Comparison of ENCODE assay signal across 9 cellular contexts in the genomic region with DNA sequence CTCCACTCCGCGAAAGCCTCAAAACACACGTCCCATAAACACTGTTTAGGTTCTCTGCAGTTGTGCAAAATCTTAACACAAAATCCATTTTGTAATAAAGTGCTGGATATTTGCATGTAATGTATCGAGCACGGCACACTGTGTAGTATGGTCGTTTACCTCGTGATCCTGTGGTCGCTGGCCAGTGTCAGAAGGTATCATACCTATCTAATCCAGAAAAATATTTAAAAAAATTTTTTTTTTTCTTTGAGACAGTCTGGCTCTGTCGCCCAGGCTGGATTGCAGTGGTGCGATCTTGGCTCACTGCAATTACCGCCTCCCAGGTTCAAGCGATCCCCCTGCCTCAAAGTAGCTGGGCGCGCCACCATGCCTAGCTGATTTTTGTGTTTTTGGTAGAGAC. TPM values are rescaled to one million over a fixed set of nuclear protein-coding genes. Genes with fewer than 3 reads are reported as not detected.
DNase-seq lines count a peak whose midpoint lies in the region; ATAC-seq, FAIRE-seq and TF ChIP-seq lines count a peak whose summit lies in the region.
"Had no signal": no experiment of that assay in that cellular context is flagged by ENCODE, and none has a peak within 500 bp of the region (broad histone marks: within the 10 kb centered on the region; RNA-seq: fewer than 3 reads in every experiment).

No MANE protein-coding gene starts in this region.

- H3K4me1 ChIP-seq in A673 (ENCODE audit: insufficient read depth, low read length, poor library complexity, severe bottlenecking) (peaks cover 16% of the 10 kb centered on the region), muscle layer of duodenum (ENCODE audit: control insufficient read depth in 1 of 2, insufficient read depth in 2 of 2, low read length in 2 of 2) (peaks cover 10 to 41% of the 10 kb centered on the region in 2 donors)

- TF ChIP-seq CTCF in A673 (conservative IDR thresholded peaks at IDR 0.05; ENCODE audit: low read depth, low read length) (no peak), chondrocyte (IDR thresholded peaks at IDR 0.05) (no peak)

- FAIRE-seq in HTR-8/SVneo (lab: Jason Lieb, UNC) = no peak

- DNase-seq in A673 (ENCODE audit: low spot score) (no peak), chondrocyte (ENCODE audit: low spot score) (no peak), HTR-8/SVneo (ENCODE audit: insufficient read length, low spot score) (no peak), HuH-7.5 (ENCODE audit: low spot score) (no peak), dedifferentiated amniotic fluid mesenchymal stem cell (ENCODE audit: extremely low spot score) (no peak)
- DNase-seq: NCI-H187 had no signal

- H3K4me3 ChIP-seq in A673 (ENCODE audit: low read depth, low read length, poor library complexity, severe bottlenecking) = peak overlapping the region; percentile 98
- H3K4me3 ChIP-seq in muscle layer of duodenum (ENCODE audit: low read depth in 1 of 2, low read length in 2 of 2) = peak overlapping the region; percentile 90 to 98

- peak overlapping the region; percentile 87 to 97 (median 90) for H3K27ac Mint-ChIP-seq in IgD-negative memory B cell
- peak overlapping the region; percentile 95 for H3K27ac Mint-ChIP-seq in chondrocyte (ENCODE audit: unreplicated experiment)

- H3K27me3 Mint-ChIP-seq in IgD-negative memory B cell (peaks cover 21% of the 10 kb centered on the region), chondrocyte (ENCODE audit: low read depth) (peaks cover 16% of the 10 kb centered on the region)

- H3K36me3 ChIP-seq in A673 (ENCODE audit: insufficient read depth, low read length, poor library complexity, severe bottlenecking) = peaks cover 55% of the 10 kb centered on the region
- peaks cover 23 to 32% of the 10 kb centered on the region in 2 donors for H3K36me3 ChIP-seq in muscle layer of duodenum (ENCODE audit: control insufficient read depth in 1 of 2, insufficient read depth in 2 of 2, low read length in 2 of 2)

- peak overlapping the region; percentile 93 to 98 (median 97) for H3K4me3 Mint-ChIP-seq in IgD-negative memory B cell
- H3K4me3 Mint-ChIP-seq in chondrocyte (ENCODE audit: unreplicated experiment) = peak overlapping the region; percentile 89

- no peaks in the 10 kb centered on the region for H3K27me3 ChIP-seq in A673 (replicated peaks; ENCODE audit: insufficient read depth, low read depth, low read length, poor library complexity)
- no peaks in the 10 kb centered on the region for H3K27me3 ChIP-seq in muscle layer of duodenum (ENCODE audit: low read depth, low read length)

- no peaks in the 10 kb centered on the region for H3K36me3 Mint-ChIP-seq in IgD-negative memory B cell
- peaks cover 27% of the 10 kb centered on the region for H3K36me3 Mint-ChIP-seq in chondrocyte (ENCODE audit: low read depth)

- H3K9me3 ChIP-seq in A673 (ENCODE audit: low read depth, low read length, poor library complexity, severe bottlenecking) (no peaks in the 10 kb centered on the region), muscle layer of duodenum (ENCODE audit: control insufficient read depth in 1 of 2, low read length in 2 of 2) (no peaks in the 10 kb centered on the region)

- H3K27ac ChIP-seq in A673 (ENCODE audit: low read depth, low read length, poor library complexity, severe bottlenecking) (peak overlapping the region; percentile 93), muscle layer of duodenum (ENCODE audit: low read length) (peak overlapping the region; percentile 90)

- H3K4me1 Mint-ChIP-seq in IgD-negative memory B cell = peaks cover 21 to 26% (median 23%) of the 10 kb centered on the region in 3 donors
- H3K4me1 Mint-ChIP-seq in chondrocyte (ENCODE audit: low read depth) = peaks cover 37% of the 10 kb centered on the region

- no TSS peak for BruUV-seq in A673 (replicated peaks; lab: Mats Ljungman, UMichigan)

- POLR2A ChIA-PET in A673 (lab: Charles Lee; ENCODE audit: low non-redundant PET) = interaction anchor here (0.7 kb wide), 1 partner anchor 16 kb away, joined by 5 read pairs; no protein-coding TSS in a partner anchor

- CTCF ChIA-PET in A673 (lab: Charles Lee) = interaction anchor here (1.3 kb wide), 1 partner anchor 9 kb away, joined by 10 read pairs; a partner anchor contains a TSS

- H3K9me3 Mint-ChIP-seq in IgD-negative memory B cell = no peaks in the 10 kb centered on the region
- no peaks in the 10 kb centered on the region for H3K9me3 Mint-ChIP-seq in chondrocyte (ENCODE audit: low read depth)

- intact Hi-C loops in A673 (cut with micrococcal nuclease; ENCODE audit: unreplicated experiment) = no loop called here

- ATAC-seq in GM21447 (IDR thresholded peaks at IDR 0.05; ENCODE audit: unreplicated experiment) = no peak

RNA-seq across cellular contexts. Expression of a gene that starts 1.0 kb away (rescaled TPM):
- 936 and 996 TPM in 2 replicates for total RNA-seq in A673 (2021)
- polyA plus RNA-seq in IgD-negative memory B cell = 2,084 TPM
- total RNA-seq in chondrocyte = 539 to 625 TPM (median 549 TPM) in 3 replicates

RNA-seq across cellular contexts. Expression of a gene that starts 8.9 kb away (rescaled TPM):
- total RNA-seq in A673 (2021) (13.7 and 15.4 TPM in 2 replicates), chondrocyte (1.6 to 2.1 TPM (median 1.9 TPM) in 3 replicates)
- 0.58 TPM for polyA plus RNA-seq in IgD-negative memory B cell
